34 cellular contexts compared by ENCODE assay signal in the genomic region with DNA sequence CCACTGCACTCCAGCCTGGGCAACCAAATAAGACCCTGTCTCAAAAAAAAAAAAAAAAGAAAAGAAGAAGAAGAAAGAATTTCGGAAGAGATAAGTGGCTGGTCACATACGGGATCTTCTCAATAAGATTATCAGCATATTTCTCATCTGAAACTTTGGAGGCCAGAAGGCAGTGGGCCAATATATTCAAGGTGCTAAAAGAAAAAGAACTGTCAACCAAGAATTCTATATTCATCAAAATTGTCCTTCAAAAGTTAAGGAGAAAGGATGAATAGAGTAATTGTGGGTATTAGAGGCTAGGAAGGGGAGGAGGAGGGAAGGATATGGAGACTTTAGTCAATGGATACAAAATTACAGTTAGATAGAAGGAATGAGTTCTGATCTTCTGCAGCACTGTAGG.
"Had no signal": no experiment of that assay in that cellular context is flagged by ENCODE, and none has a peak within 500 bp of the region (broad histone marks: within the 10 kb centered on the region; RNA-seq: fewer than 3 reads in every experiment).

No MANE protein-coding gene starts in this region.

- H3K4me3 ChIP-seq: MG63 had no signal

- H3K36me3 ChIP-seq: MG63 had no signal

- H3K27me3 ChIP-seq: MG63 had no signal

- DNase-seq: Karpas-422, Kasumi-1, MG63, MM.1S, MV-4-11, NCI-H1048, NCI-H1092, NCI-H1092 treated with DMSO at 0.1 percent for 48 hours, NCI-H1105, NCI-H1105 treated with DMSO at 0.1 percent for 48 hours, NCI-H1417, NCI-H1417 treated with DMSO at 0.1 percent for 48 hours, NCI-H1436, NCI-H1436 treated with DMSO at 0.1 percent for 48 hours, NCI-H146, NCI-H1694, NCI-H1694 treated with DMSO at 0.1 percent for 48 hours, NCI-H187, NCI-H187 treated with DMSO at 0.1 percent for 48 hours, NCI-H1930, NCI-H2029, NCI-H2029 treated with DMSO at 0.1 percent for 48 hours, NCI-H2081, NCI-H2081 treated with DMSO at 0.1 percent for 48 hours, NCI-H2107, NCI-H2171, NCI-H2171 treated with DMSO at 0.1 percent for 48 hours, NCI-H2227 treated with DMSO at 0.1 percent for 48 hours, NCI-H226, NCI-H345, NCI-H446, NCI-H446 treated with DMSO at 0.1 percent for 48 hours, NCI-H510A, NCI-H510A treated with DMSO at 0.1 percent for 48 hours had no signal
